In the genomic region with DNA sequence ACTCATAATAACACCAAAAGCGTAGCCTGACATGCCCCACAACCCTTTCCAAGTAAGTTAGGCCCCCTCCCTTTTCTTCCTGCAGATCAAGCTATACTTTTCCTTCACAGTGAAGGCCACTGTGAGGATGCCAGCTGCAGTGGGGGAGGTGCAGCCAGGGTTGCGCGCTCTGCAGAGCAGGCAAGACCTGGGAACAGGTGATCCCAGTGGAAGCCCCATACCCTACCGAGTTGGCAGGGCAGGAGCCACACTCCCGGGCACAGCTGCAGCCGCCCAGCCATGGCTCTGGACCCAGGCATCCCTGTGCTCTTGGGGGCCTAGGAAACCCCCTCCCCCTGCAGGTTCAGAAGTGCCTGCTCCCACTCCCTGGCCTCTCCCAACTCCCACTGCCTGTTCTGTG, we compare ENCODE assay signal across 1 cellular context.
TF ChIP-seq lines count a peak whose summit lies in the region.

No MANE protein-coding gene starts in this region.

TF ChIP-seq in GM23338, 12 proteins besides CTCF, POLR2A, EP300 and RAD21:
- TF ChIP-seq CREB1 (CRISPR knock-in tag; IDR thresholded peaks at IDR 0.05; ENCODE audit: low read depth) = no peak
- no peak for TF ChIP-seq EZH2phosphoT487 (IDR thresholded peaks at IDR 0.05; ENCODE audit: unreplicated experiment)
- TF ChIP-seq, protein P1, sequence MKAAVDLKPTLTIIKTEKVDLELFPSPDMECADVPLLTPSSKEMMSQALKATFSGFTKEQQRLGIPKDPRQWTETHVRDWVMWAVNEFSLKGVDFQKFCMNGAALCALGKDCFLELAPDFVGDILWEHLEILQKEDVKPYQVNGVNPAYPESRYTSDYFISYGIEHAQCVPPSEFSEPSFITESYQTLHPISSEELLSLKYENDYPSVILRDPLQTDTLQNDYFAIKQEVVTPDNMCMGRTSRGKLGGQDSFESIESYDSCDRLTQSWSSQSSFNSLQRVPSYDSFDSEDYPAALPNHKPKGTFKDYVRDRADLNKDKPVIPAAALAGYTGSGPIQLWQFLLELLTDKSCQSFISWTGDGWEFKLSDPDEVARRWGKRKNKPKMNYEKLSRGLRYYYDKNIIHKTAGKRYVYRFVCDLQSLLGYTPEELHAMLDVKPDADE (IDR thresholded peaks at IDR 0.05) = no peak
